8 cellular contexts compared by ENCODE assay signal in the genomic region with DNA sequence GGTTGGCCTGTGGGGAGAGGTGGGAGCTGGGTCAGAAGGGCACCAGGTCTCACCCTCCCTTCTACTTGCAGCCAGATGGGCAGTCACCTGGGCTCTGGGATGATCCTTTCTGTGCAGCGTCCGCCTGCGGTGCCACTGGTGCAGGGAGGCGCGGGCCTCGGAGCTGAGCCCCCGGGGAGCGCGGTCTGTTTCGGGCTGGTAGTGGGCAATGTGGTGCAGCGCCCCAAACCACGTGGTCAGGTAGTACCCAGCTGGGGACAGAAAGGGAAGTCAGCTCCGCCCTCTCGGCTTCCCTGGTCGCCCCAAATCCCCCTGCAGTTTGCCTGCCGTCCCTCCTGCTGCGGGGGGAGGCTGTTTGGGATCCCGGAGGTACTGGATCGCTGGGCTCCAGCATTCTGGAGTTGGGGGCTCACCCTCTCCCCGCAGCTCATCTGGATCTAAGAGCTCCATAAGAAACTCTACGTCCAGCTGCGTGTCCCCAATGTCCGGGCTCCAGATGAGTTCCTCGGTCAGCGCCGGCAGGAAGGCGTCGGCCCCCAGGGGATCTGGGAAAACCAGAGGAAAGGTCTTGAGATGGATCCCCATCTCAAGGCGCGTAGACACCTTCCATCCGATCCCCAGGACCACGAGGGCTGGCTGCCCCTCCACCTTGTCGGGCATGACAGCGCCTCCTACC. TPM values are rescaled to one million over a fixed set of nuclear protein-coding genes. Genes with fewer than 3 reads are reported as not detected.
DNase-seq lines count a peak whose midpoint lies in the region; ATAC-seq and TF ChIP-seq lines count a peak whose summit lies in the region.

No MANE protein-coding gene starts in this region.

- in situ Hi-C loops in ACHN (cut with HindIII; ENCODE audit: low pct_ligation_motif_present, low pct_unique_long_range_greater_than_20kb, low sequenced_read_pairs), result no loop called here

- H3K36me3 ChIP-seq in ectodermal cell (ENCODE audit: control insufficient read depth, insufficient read depth, low read length) (no peaks in the 10 kb centered on the region), muscle layer of duodenum (ENCODE audit: control insufficient read depth in 1 of 2, insufficient read depth in 2 of 2, low read length in 2 of 2) (no peaks in the 10 kb centered on the region)

- H3K36me3 Mint-ChIP-seq in CD14-positive monocyte, result peaks cover 10 to 14% of the 10 kb centered on the region in 2 donors

- H3K9me3 ChIP-seq in ectodermal cell (ENCODE audit: control insufficient read depth, low read length), result no peaks in the 10 kb centered on the region
- H3K9me3 ChIP-seq in muscle layer of duodenum (ENCODE audit: control insufficient read depth in 1 of 2, low read length in 2 of 2), result no peaks in the 10 kb centered on the region

- H3K4me1 Mint-ChIP-seq in CD14-positive monocyte, result peaks cover 34% of the 10 kb centered on the region

- TF ChIP-seq CTCF in CD14-positive monocyte (IDR thresholded peaks at IDR 0.05), result no peak

- DNase-seq in CD14-positive monocyte (ENCODE audit: low spot score) (no peak), NAMALWA (ENCODE audit: low spot score) (peak; percentile 71), A172 (ENCODE audit: low spot score) (no peak), NCI-H1436 (lab: John Stamatoyannopoulos, UW) (no peak), ACHN (no peak)

- WGBS in ectodermal cell, 2 experiments, result 66% methylated on average over 34 of the region's 34 CpGs

- H3K4me3 Mint-ChIP-seq in CD14-positive monocyte, result peak overlapping the region; percentile 86 to 95

- H3K27ac Mint-ChIP-seq in CD14-positive monocyte, result peak overlapping the region in 4 of 7 donors; percentile 10 to 84 (median 62)

- H3K4me3 ChIP-seq in ectodermal cell (ENCODE audit: insufficient read depth, low read depth, low read length) (peak overlapping the region; percentile 14), muscle layer of duodenum (ENCODE audit: low read depth in 1 of 2, low read length in 2 of 2) (peak overlapping the region; percentile 60 to 71)

- H3K27me3 ChIP-seq in ectodermal cell (ENCODE audit: control insufficient read depth, insufficient read depth, low read length, poor library complexity, severe bottlenecking) (peaks cover 16% of the 10 kb centered on the region), muscle layer of duodenum (ENCODE audit: low read depth, low read length) (no peaks in the 10 kb centered on the region)

- no peak overlapping the region for H3K27ac ChIP-seq in ectodermal cell (ENCODE audit: insufficient read depth, low read depth, low read length, poor library complexity, severe bottlenecking)
- H3K27ac ChIP-seq in muscle layer of duodenum (ENCODE audit: low read length), result no peak overlapping the region

- H3K27me3 Mint-ChIP-seq in CD14-positive monocyte (ENCODE audit: low read depth in 3 of 3), result peaks cover 2 to 3% (median 2%) of the 10 kb centered on the region in 3 donors

- no peaks in the 10 kb centered on the region for H3K4me1 ChIP-seq in ectodermal cell (ENCODE audit: control insufficient read depth, insufficient read depth, low read length)
- H3K4me1 ChIP-seq in muscle layer of duodenum (ENCODE audit: control insufficient read depth in 1 of 2, insufficient read depth in 2 of 2, low read length in 2 of 2), result peaks cover 0 to 15% of the 10 kb centered on the region in 2 donors

- peaks cover 0 to 7% (median 0%) of the 10 kb centered on the region in 7 donors for H3K9me3 Mint-ChIP-seq in CD14-positive monocyte

- intact Hi-C loops in CD14-positive monocyte (cut with micrococcal nuclease), result loop anchor here in 1 of 2 donors (2.0 kb wide), 1 partner anchor 16 kb away; no protein-coding TSS in a partner anchor

- no peak for ATAC-seq in GM19463 (IDR thresholded peaks at IDR 0.05; ENCODE audit: unreplicated experiment)

RNA-seq across cellular contexts. Expression of a gene that starts 8.8 kb away (rescaled TPM):
- 1 to 10 TPM; 4.1 to 7.2 TPM for polyA plus RNA-seq in CD14-positive monocyte
- 6.9 TPM for polyA plus RNA-seq in ectodermal cell (2013, experiment 1 of 4)
- 4.8 TPM for polyA plus RNA-seq in ectodermal cell (2013, experiment 2 of 4)
- 3.6 TPM for polyA plus RNA-seq in ectodermal cell (2013, experiment 3 of 4)
- polyA plus RNA-seq in ectodermal cell (2013, experiment 4 of 4), result 4.4 TPM
- total RNA-seq in A172 (2014; rRNA removed; shearing (Covaris generic)), result 3.9 and 5.7 TPM in 2 replicates

RNA-seq across cellular contexts. Expression of a gene that starts 19.5 kb away (rescaled TPM):
- polyA plus RNA-seq in CD14-positive monocyte, result 10 to 100 TPM; 51.9 to 58.7 TPM
- 894 TPM for polyA plus RNA-seq in ectodermal cell (2013, experiment 1 of 4)
- polyA plus RNA-seq in ectodermal cell (2013, experiment 2 of 4), result 733 TPM
- polyA plus RNA-seq in ectodermal cell (2013, experiment 3 of 4), result 568 TPM
- polyA plus RNA-seq in ectodermal cell (2013, experiment 4 of 4), result 599 TPM
- 296 and 354 TPM in 2 replicates for total RNA-seq in A172 (2014; rRNA removed; shearing (Covaris generic))

RNA-seq across cellular contexts. Expression of a gene that starts 30.1 kb away (rescaled TPM):
- 10 to 100 TPM; 57.5 to 64.3 TPM for polyA plus RNA-seq in CD14-positive monocyte
- 20.8 TPM for polyA plus RNA-seq in ectodermal cell (2013, experiment 1 of 4)
- polyA plus RNA-seq in ectodermal cell (2013, experiment 2 of 4), result 21.5 TPM
- 19.0 TPM for polyA plus RNA-seq in ectodermal cell (2013, experiment 3 of 4)
- 21.8 TPM for polyA plus RNA-seq in ectodermal cell (2013, experiment 4 of 4)
- 50.3 and 59.0 TPM in 2 replicates for total RNA-seq in A172 (2014; rRNA removed; shearing (Covaris generic))

RNA-seq across cellular contexts. Expression of a gene that starts 30.5 kb away (rescaled TPM):
- 1 to 10 TPM; 6.7 to 9.0 TPM for polyA plus RNA-seq in CD14-positive monocyte
- polyA plus RNA-seq in ectodermal cell (2013, experiment 1 of 4), result 17.9 TPM
- 17.1 TPM for polyA plus RNA-seq in ectodermal cell (2013, experiment 2 of 4)
- polyA plus RNA-seq in ectodermal cell (2013, experiment 3 of 4), result 17.0 TPM
- 16.0 TPM for polyA plus RNA-seq in ectodermal cell (2013, experiment 4 of 4)
- total RNA-seq in A172 (2014; rRNA removed; shearing (Covaris generic)), result 16.3 and 17.1 TPM in 2 replicates

RNA-seq across cellular contexts. Expression of a gene that starts 37.7 kb away (rescaled TPM):
- polyA plus RNA-seq in CD14-positive monocyte, result 100 to 1,000 TPM; 173 to 187 TPM
- 103 TPM for polyA plus RNA-seq in ectodermal cell (2013, experiment 1 of 4)
- polyA plus RNA-seq in ectodermal cell (2013, experiment 2 of 4), result 101 TPM
- 85.1 TPM for polyA plus RNA-seq in ectodermal cell (2013, experiment 3 of 4)
- 98.4 TPM for polyA plus RNA-seq in ectodermal cell (2013, experiment 4 of 4)
- 37.1 and 39.7 TPM in 2 replicates for total RNA-seq in A172 (2014; rRNA removed; shearing (Covaris generic))
